ENCODE assay signal across 9 cellular contexts in genomic region chr16:56910654-56911539, GRCh38. TPM values are rescaled to one million over a fixed set of nuclear protein-coding genes. Genes with fewer than 3 reads are reported as not detected.
DNase-seq lines count a peak whose midpoint lies in the region; ATAC-seq and TF ChIP-seq lines count a peak whose summit lies in the region.
"Had no signal": no experiment of that assay in that cellular context is flagged by ENCODE, and none has a peak within 500 bp of the region (broad histone marks: within the 10 kb centered on the region; RNA-seq: fewer than 3 reads in every experiment).

No MANE protein-coding gene starts in this region.

- H3K9ac ChIP-seq in GM23248 = peak overlapping the region; percentile 62

- H3K4me1 ChIP-seq in A673 (ENCODE audit: insufficient read depth, low read length, poor library complexity, severe bottlenecking) (no peaks in the 10 kb centered on the region), GM23248 (ENCODE audit: insufficient read depth) (peaks cover 44% of the 10 kb centered on the region), right cardiac atrium (ENCODE audit: control insufficient read depth, insufficient read depth, low read length) (no peaks in the 10 kb centered on the region), thymus (ENCODE audit: control insufficient read depth, insufficient read depth, low read length) (peaks cover 9% of the 10 kb centered on the region), BE2C (0 out of 2 replicates have a peak, but pooled peaks cover 3% of the 10 kb centered on the region)

- no peaks in the 10 kb centered on the region for H3K27me3 ChIP-seq in A673 (replicated peaks; ENCODE audit: insufficient read depth, low read depth, low read length, poor library complexity)
- H3K27me3 ChIP-seq in GM23248 (replicated peaks; ENCODE audit: insufficient read depth) = no peaks in the 10 kb centered on the region
- H3K27me3 ChIP-seq in WERI-Rb-1 (ENCODE audit: insufficient read depth, low read depth, severe bottlenecking) = no peaks in the 10 kb centered on the region
- no peaks in the 10 kb centered on the region for H3K27me3 ChIP-seq in right cardiac atrium (ENCODE audit: control insufficient read depth, insufficient read depth)
- no peaks in the 10 kb centered on the region for H3K27me3 ChIP-seq in thymus (ENCODE audit: control insufficient read depth, insufficient read depth)
- no peaks in the 10 kb centered on the region for H3K27me3 ChIP-seq in BE2C

- H3F3A ChIP-seq in GM23248 (ENCODE audit: insufficient read depth) = peaks cover 25% of the 10 kb centered on the region

- no TSS peak for BruUV-seq in A673 (replicated peaks; lab: Mats Ljungman, UMichigan)

- intact Hi-C loops in A673 (cut with micrococcal nuclease; ENCODE audit: unreplicated experiment) (no loop called here), right cardiac atrium (cut with DNase I) (no loop called here)

- H3K9me3 Mint-ChIP-seq in immature natural killer cell = no peaks in the 10 kb centered on the region

- no peak overlapping the region for H3K4me3 ChIP-seq in A673 (ENCODE audit: low read depth, low read length, poor library complexity, severe bottlenecking)
- H3K4me3 ChIP-seq in GM23248 = no peak overlapping the region
- H3K4me3 ChIP-seq in WERI-Rb-1 (ENCODE audit: low read depth, low read length) = no peak overlapping the region
- H3K4me3 ChIP-seq in right cardiac atrium (ENCODE audit: low read length) = no peak overlapping the region
- H3K4me3 ChIP-seq in thymus (ENCODE audit: low read length) = no peak overlapping the region
- H3K4me3 ChIP-seq in BE2C (ENCODE audit: low read depth, low read length) = no peak overlapping the region

- H3K27ac ChIP-seq in A673 (ENCODE audit: low read depth, low read length, poor library complexity, severe bottlenecking) (no peak overlapping the region), GM23248 (peak overlapping the region; percentile 81), WERI-Rb-1 (no peak overlapping the region), right cardiac atrium (ENCODE audit: low read length) (no peak overlapping the region), thymus (ENCODE audit: low read depth) (peak overlapping the region; percentile 53)

- DNase-seq in A673 (ENCODE audit: low spot score) (peak; percentile 24), GM23248 (peak; percentile 88), WERI-Rb-1 (peak; percentile 28), right cardiac atrium (peak in 1 of 3 donors; percentile 40), BE2C (no peak), immature natural killer cell (no peak), NCI-H2029 (lab: John Stamatoyannopoulos, UW) (no peak)

- ATAC-seq in right cardiac atrium = peak; percentile 36 to 44

- POLR2A ChIA-PET in A673 (lab: Charles Lee; ENCODE audit: low non-redundant PET) = no interaction called here

- no peaks in the 10 kb centered on the region for H3K9me2 ChIP-seq in GM23248 (ENCODE audit: insufficient read depth)

- H4K20me1 ChIP-seq in GM23248 (ENCODE audit: insufficient read depth) = no peaks in the 10 kb centered on the region

- no peak overlapping the region for H3K27ac Mint-ChIP-seq in immature natural killer cell

- no peak overlapping the region for H2AFZ ChIP-seq in GM23248

- H3K79me2 ChIP-seq in GM23248 (ENCODE audit: insufficient read depth) = no peaks in the 10 kb centered on the region

- 72 to 73% methylated on average over 11 to 12 of the region's 12 CpGs for WGBS in GM23248 (ENCODE audit: low coverage in 1 of 2, low lambda C conversion rate in 2 of 2, missing lambda C conversion rate in 2 of 2), 2 experiments
- WGBS in right cardiac atrium = 74% methylated on average over 12 of the region's 12 CpGs
- WGBS in thymus = 69% methylated on average over 12 of the region's 12 CpGs

- no peaks in the 10 kb centered on the region for H3K36me3 Mint-ChIP-seq in immature natural killer cell
- H3K36me3 Mint-ChIP-seq: brain had no signal

- H3K27me3 Mint-ChIP-seq in immature natural killer cell (ENCODE audit: low read depth in 3 of 3) = peaks cover 2 to 8% (median 4%) of the 10 kb centered on the region in 3 donors

- in situ Hi-C loops in GM23248 (cut with MboI) = no loop called here

- H3K36me3 ChIP-seq in A673 (ENCODE audit: insufficient read depth, low read length, poor library complexity, severe bottlenecking) (no peaks in the 10 kb centered on the region), GM23248 (ENCODE audit: low read depth) (no peaks in the 10 kb centered on the region), WERI-Rb-1 (no peaks in the 10 kb centered on the region), thymus (ENCODE audit: control insufficient read depth, insufficient read depth) (no peaks in the 10 kb centered on the region), BE2C (no peaks in the 10 kb centered on the region)

- peak overlapping the region; percentile 46 for H3K4me2 ChIP-seq in GM23248 (ENCODE audit: unreplicated experiment)

- TF ChIP-seq CTCF in A673 (conservative IDR thresholded peaks at IDR 0.05; ENCODE audit: low read depth, low read length) (no peak), WERI-Rb-1 (IDR thresholded peaks at IDR 0.05; ENCODE audit: low read depth, low read length) (no peak), BE2C (IDR thresholded peaks at IDR 0.05; ENCODE audit: low read depth, low read length) (no peak)

- H3K4me1 Mint-ChIP-seq in immature natural killer cell = no peaks in the 10 kb centered on the region

- H3K9me3 ChIP-seq in A673 (ENCODE audit: low read depth, low read length, poor library complexity, severe bottlenecking) (no peaks in the 10 kb centered on the region), GM23248 (ENCODE audit: low read depth) (no peaks in the 10 kb centered on the region), WERI-Rb-1 (ENCODE audit: severe bottlenecking) (no peaks in the 10 kb centered on the region), right cardiac atrium (ENCODE audit: control insufficient read depth, low read length) (no peaks in the 10 kb centered on the region), thymus (ENCODE audit: control insufficient read depth) (no peaks in the 10 kb centered on the region), BE2C (no peaks in the 10 kb centered on the region)

- CTCF ChIA-PET in A673 (lab: Charles Lee) = no interaction called here

- no peak overlapping the region for H3K4me3 Mint-ChIP-seq in immature natural killer cell
- H3K4me3 Mint-ChIP-seq: brain had no signal

RNA-seq across cellular contexts. Expression of gene HERPUD1, which starts 21.0 kb away (rescaled TPM):
- total RNA-seq in A673 (2021) (94.2 and 99.4 TPM in 2 replicates), right cardiac atrium (100 to 1,000 TPM in 3 of 4 donors, 10 to 100 TPM in 1; 98.6 to 126 (median 118) TPM)
- 218 TPM in 2 replicates for total RNA-seq in GM23248 (2014; rRNA removed; shearing (Covaris generic))
- polyA plus RNA-seq in GM23248 (2016; fragmentation: Nextera tagmentation; extraction: Ambion mirVana) (299 and 302 TPM in 2 replicates), right cardiac atrium (94.6 TPM), thymus (105 TPM), immature natural killer cell (100 to 1,000 TPM in 2 of 3 donors, 10 to 100 TPM in 1; 89.0 to 157 (median 120) TPM)
- 191 TPM for polyA plus RNA-seq in BE2C (2012; ENCODE audit: insufficient read depth, insufficient read length, low read depth)

RNA-seq across cellular contexts. Expression of gene SLC12A3, which starts 45.9 kb away (rescaled TPM):
- total RNA-seq in A673 (2021) (not detected in 2 replicates), right cardiac atrium (not detected)
- not detected in 2 replicates for total RNA-seq in GM23248 (2014; rRNA removed; shearing (Covaris generic))
- polyA plus RNA-seq in GM23248 (2016; fragmentation: Nextera tagmentation; extraction: Ambion mirVana) (not detected in 2 replicates), right cardiac atrium (not detected), thymus (0.34 TPM), immature natural killer cell (under 1 TPM in 1 of 3 donors, not detected in 2; 0.51 TPM)
- polyA plus RNA-seq in BE2C (2012; ENCODE audit: insufficient read depth, insufficient read length, low read depth) = 0.19 TPM

RNA-seq across cellular contexts. Expression of gene CETP, which starts 50.9 kb away (rescaled TPM):
- not detected in 2 replicates for total RNA-seq in A673 (2021)
- not detected in 2 replicates for total RNA-seq in GM23248 (2014; rRNA removed; shearing (Covaris generic))
- polyA plus RNA-seq in GM23248 (2016; fragmentation: Nextera tagmentation; extraction: Ambion mirVana) = not detected in 2 replicates
- under 1 TPM in 2 of 4 donors, not detected in 2; 0.46 to 0.59 TPM for total RNA-seq in right cardiac atrium
- polyA plus RNA-seq in right cardiac atrium = 0.34 TPM
- 1.8 TPM for polyA plus RNA-seq in thymus
- polyA plus RNA-seq in BE2C (2012; ENCODE audit: insufficient read depth, insufficient read length, low read depth) = not detected
- polyA plus RNA-seq in immature natural killer cell = under 1 TPM in 1 of 3 donors, not detected in 2; 0.22 TPM

Comparison
In these comparisons a context has a peak if more than half of its experiments do, and no peak if none do; other contexts are left out.
1. DNase-seq: peak in A673 (single experiment), GM23248 (single experiment) and WERI-Rb-1 (single experiment); none in BE2C (single experiment), immature natural killer cell (0 of 3) and NCI-H2029 (single experiment).
2. H3K27ac ChIP-seq: peak in GM23248 (single experiment) and thymus (single experiment); none in A673 (single experiment), WERI-Rb-1 (single experiment) and right cardiac atrium (single experiment).